8 cellular contexts compared by ENCODE assay signal in the genomic region with DNA sequence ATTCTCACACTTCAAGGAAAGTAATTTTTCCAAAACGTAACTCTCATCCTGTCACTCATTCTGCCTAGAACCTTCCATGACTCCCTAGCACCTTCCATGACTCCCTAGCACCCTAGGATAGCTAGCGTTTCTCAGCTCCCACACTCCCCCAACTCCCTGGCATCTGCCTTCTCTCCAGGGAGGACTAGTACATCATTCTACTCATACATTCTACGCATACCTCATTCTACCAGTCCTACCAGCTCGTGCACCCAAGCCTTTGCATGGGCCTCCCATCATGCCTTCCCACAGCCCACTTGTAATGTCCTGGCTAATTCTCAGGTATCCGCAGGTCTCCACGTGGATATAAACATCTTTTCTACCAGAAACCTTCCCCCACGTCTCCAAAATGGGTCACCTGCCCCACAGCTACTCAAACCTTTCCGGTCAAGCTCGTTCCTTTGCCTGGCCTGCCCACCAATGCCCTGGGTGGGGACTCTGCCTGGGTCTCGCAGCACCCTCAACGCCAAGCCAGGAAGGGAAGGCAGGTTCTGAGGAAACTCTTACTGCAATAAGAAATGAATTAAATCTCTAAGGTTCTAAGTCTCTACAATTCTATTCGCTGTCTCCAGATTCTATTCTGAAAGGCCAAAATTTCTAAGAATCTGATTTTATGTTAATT. TPM values are rescaled to one million over a fixed set of nuclear protein-coding genes. Genes with fewer than 3 reads are reported as not detected.
DNase-seq lines count a peak whose midpoint lies in the region; ATAC-seq lines count a peak whose summit lies in the region.

No MANE protein-coding gene starts in this region.

- no peak for ATAC-seq in right cardiac atrium
- no peak for ATAC-seq in HG02798 (IDR thresholded peaks at IDR 0.05; ENCODE audit: poor library complexity, unreplicated experiment)
- ATAC-seq in GM19455 (IDR thresholded peaks at IDR 0.05; ENCODE audit: unreplicated experiment) = no peak
- ATAC-seq in HG02852 (IDR thresholded peaks at IDR 0.05; ENCODE audit: unreplicated experiment) = no peak

- no peaks in the 10 kb centered on the region for H3K27me3 Mint-ChIP-seq in activated CD4-positive, alpha-beta memory T cell treated with anti-CD3 and anti-CD28 coated beads for 36 hours

- H3K9me3 Mint-ChIP-seq in activated CD4-positive, alpha-beta memory T cell treated with anti-CD3 and anti-CD28 coated beads for 36 hours = peaks cover 15% of the 10 kb centered on the region

- H3K9ac ChIP-seq in skeletal muscle tissue (ENCODE audit: low read depth in 1 of 3, low read length in 3 of 3) = peak overlapping the region; percentile 53 to 79 (median 69)

- H3K27me3 ChIP-seq in HAP-1 (ENCODE audit: low read depth) (no peaks in the 10 kb centered on the region), right cardiac atrium (ENCODE audit: control insufficient read depth, insufficient read depth) (no peaks in the 10 kb centered on the region), skeletal muscle tissue (ENCODE audit: control insufficient read depth in 3 of 3, insufficient read depth in 3 of 3, low read length in 3 of 3) (no peaks in the 10 kb centered on the region)

- 54% methylated on average over 12 of the region's 12 CpGs for WGBS in right cardiac atrium

- H3K4me3 ChIP-seq in HAP-1 (peak overlapping the region; percentile 46), right cardiac atrium (ENCODE audit: low read length) (peak overlapping the region; percentile 93), skeletal muscle tissue (ENCODE audit: low read length in 3 of 3) (peak overlapping the region; percentile 62 to 79 (median 75))

- H3K27ac Mint-ChIP-seq in activated CD4-positive, alpha-beta memory T cell treated with anti-CD3 and anti-CD28 coated beads for 36 hours = no peak overlapping the region

- no peak overlapping the region for H3K27ac ChIP-seq in right cardiac atrium (ENCODE audit: low read length)
- H3K27ac ChIP-seq in skeletal muscle tissue (ENCODE audit: low read depth, low read length) = no peak overlapping the region

- in situ Hi-C loops in HAP-1 (cut with MboI; ENCODE audit: low sequenced_read_pairs) = no loop called here

- intact Hi-C loops in activated CD4-positive, alpha-beta memory T cell treated with anti-CD3 and anti-CD28 coated beads for 36 hours (cut with micrococcal nuclease) = loop anchor here (10.0 kb wide), 2 partner anchors 721 to 871 kb away; a partner anchor contains a TSS
- intact Hi-C loops in right cardiac atrium (cut with DNase I) = no loop called here

- H3K36me3 Mint-ChIP-seq in activated CD4-positive, alpha-beta memory T cell treated with anti-CD3 and anti-CD28 coated beads for 36 hours = peaks cover 5% of the 10 kb centered on the region

- H3K36me3 ChIP-seq in HAP-1 (replicated peaks) (peaks cover under 1% of the 10 kb centered on the region), skeletal muscle tissue (ENCODE audit: control insufficient read depth in 3 of 3, insufficient read depth in 3 of 3, low read length in 3 of 3) (no peaks in the 10 kb centered on the region)

- H3K4me1 ChIP-seq in HAP-1 = peaks cover 17% of the 10 kb centered on the region
- peaks cover 3% of the 10 kb centered on the region for H3K4me1 ChIP-seq in right cardiac atrium (ENCODE audit: control insufficient read depth, insufficient read depth, low read length)
- H3K4me1 ChIP-seq in skeletal muscle tissue (ENCODE audit: control insufficient read depth in 3 of 3, insufficient read depth in 3 of 3, low read length in 3 of 3) = peaks cover 7 to 17% (median 13%) of the 10 kb centered on the region in 3 donors

- CTCF ChIA-PET in activated CD4-positive, alpha-beta memory T cell treated with anti-CD3 and anti-CD28 coated beads for 36 hours (lab: Charles Lee) = interaction anchor here (0.6 to 1.0 kb wide), 2 partner anchors 11 to 271 kb away, joined by 3 to 4 read pairs; no protein-coding TSS in a partner anchor

- H3K9me3 ChIP-seq in HAP-1 (0 out of 2 replicates have a peak, but pooled peaks cover 2% of the 10 kb centered on the region), right cardiac atrium (ENCODE audit: control insufficient read depth, low read length) (no peaks in the 10 kb centered on the region), skeletal muscle tissue (ENCODE audit: control insufficient read depth in 3 of 3, low read length in 3 of 3) (no peaks in the 10 kb centered on the region)

- DNase-seq in HAP-1 (ENCODE audit: low spot score in 2 of 2) (no peak), right cardiac atrium (no peak), NCI-H2196 (lab: John Stamatoyannopoulos, UW; ENCODE audit: unreplicated experiment) (no peak)
- no peak for DNase-seq in activated CD4-positive, alpha-beta memory T cell treated with anti-CD3 and anti-CD28 coated beads for 36 hours

- H3K4me1 Mint-ChIP-seq in activated CD4-positive, alpha-beta memory T cell treated with anti-CD3 and anti-CD28 coated beads for 36 hours (ENCODE audit: low read depth) = peaks cover 32% of the 10 kb centered on the region

- POLR2A ChIA-PET in activated CD4-positive, alpha-beta memory T cell treated with anti-CD3 and anti-CD28 coated beads for 36 hours (lab: Charles Lee) = no interaction called here

- peak overlapping the region; percentile 60 for H3K4me3 Mint-ChIP-seq in activated CD4-positive, alpha-beta memory T cell treated with anti-CD3 and anti-CD28 coated beads for 36 hours

RNA-seq across cellular contexts. Expression of a gene that starts 0.9 kb away (rescaled TPM):
- total RNA-seq in activated CD4-positive, alpha-beta memory T cell treated with anti-CD3 and anti-CD28 coated beads for 36 hours = 10 to 100 TPM; 13.0 to 16.0 TPM
- total RNA-seq in right cardiac atrium = 1 to 10 TPM; 4.6 to 7.9 (median 6.1) TPM
- polyA plus RNA-seq in right cardiac atrium = 3.6 TPM
- 5.2 TPM for total RNA-seq in skeletal muscle tissue

RNA-seq across cellular contexts. Expression of a gene that starts 12.0 kb away (rescaled TPM):
- 1 to 10 TPM; 6.3 to 7.9 TPM for total RNA-seq in activated CD4-positive, alpha-beta memory T cell treated with anti-CD3 and anti-CD28 coated beads for 36 hours
- total RNA-seq in right cardiac atrium = 1 to 10 TPM in 1 of 4 donors, under 1 TPM in 3; 0.68 to 1.3 (median 0.92) TPM
- 0.29 TPM for polyA plus RNA-seq in right cardiac atrium
- 1.6 TPM for total RNA-seq in skeletal muscle tissue
